In the genomic region with DNA sequence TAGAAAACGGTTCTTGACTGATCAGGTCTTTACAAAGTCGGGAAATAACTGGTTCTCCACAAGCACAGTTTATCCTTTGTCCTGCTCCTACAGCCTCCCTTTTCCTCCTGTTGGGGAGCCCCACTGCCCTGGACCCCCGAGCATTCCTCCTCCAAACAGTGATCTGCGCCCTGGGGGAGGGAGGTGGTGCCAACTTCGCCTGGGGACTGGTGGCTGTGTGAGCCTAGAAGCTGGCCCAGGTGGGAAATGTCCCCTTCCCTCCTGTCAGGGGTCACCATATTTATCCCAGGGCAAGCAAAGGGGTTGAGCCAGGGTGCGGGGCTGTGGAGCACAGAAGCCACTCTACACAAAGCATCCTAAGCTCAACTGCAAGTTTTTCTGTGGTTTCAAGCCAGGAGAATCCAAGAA, we compare ENCODE assay signal across 1 cellular context.
A peak's percentile ranks its signal among the peaks of the same experiment; 100 is the strongest.
TF ChIP-seq lines count a peak whose summit lies in the region.

No MANE protein-coding gene starts in this region.

TF ChIP-seq in HepG2, 621 proteins besides CTCF, POLR2A, EP300 and RAD21:
- peak; percentile 70; the same call in 1 of the 2 replicates for TF ChIP-seq CBX2 (IDR thresholded peaks at IDR 0.05; ENCODE audit: low read depth, low read length)
- TF ChIP-seq CBX2 (CRISPR knock-in tag; IDR thresholded peaks at IDR 0.05; ENCODE audit: low read depth): no peak
- TF ChIP-seq ZSCAN5A (CRISPR knock-in tag; IDR thresholded peaks at IDR 0.05; ENCODE audit: borderline replicate concordance): no peak
- TF ChIP-seq MTA1 (CRISPR knock-in tag; IDR thresholded peaks at IDR 0.05; ENCODE audit: borderline replicate concordance): no peak
TF ChIP-seq in HepG2: peak in this region for 1.
